In genomic region chr10:37855691-37856090, GRCh38 we compare ENCODE assay signal across 8 cellular contexts. TPM values are rescaled to one million over a fixed set of nuclear protein-coding genes. Genes with fewer than 3 reads are reported as not detected.
DNase-seq lines count a peak whose midpoint lies in the region; TF ChIP-seq lines count a peak whose summit lies in the region.
"Had no signal": no experiment of that assay in that cellular context is flagged by ENCODE, and none has a peak within 500 bp of the region (broad histone marks: within the 10 kb centered on the region; RNA-seq: fewer than 3 reads in every experiment).

No MANE protein-coding gene starts in this region.

- H3K9me3 ChIP-seq in CD8-positive, alpha-beta memory T cell (ENCODE audit: low read length) = no peaks in the 10 kb centered on the region
- no peaks in the 10 kb centered on the region for H3K9me3 ChIP-seq in MM.1S (replicated peaks; ENCODE audit: insufficient read depth, low read length)

- H3K4me2 ChIP-seq in MM.1S (ENCODE audit: low read depth, low read length) = peak overlapping the region; percentile 31; the same call in 1 of the 2 replicates
- H3K4me2 ChIP-seq: smooth muscle cell had no signal

- CTCF ChIA-PET in CD8-positive, alpha-beta memory T cell (lab: Charles Lee) = no interaction called here

- peaks cover 9% of the 10 kb centered on the region; the same call in 1 of the 2 replicates for H3K79me2 ChIP-seq in MM.1S (ENCODE audit: low read length)

- H3F3A ChIP-seq in MM.1S (ENCODE audit: insufficient read depth, low read length) = peaks cover 5% of the 10 kb centered on the region; the same call in 1 of the 2 replicates

- H3K9me3 Mint-ChIP-seq in CD8-positive, alpha-beta memory T cell = peaks cover 0 to 2% (median 0%) of the 10 kb centered on the region in 5 donors

- H3K9ac ChIP-seq in MM.1S (ENCODE audit: low read length) = no peak overlapping the region

- no peak for DNase-seq in CD8-positive, alpha-beta memory T cell
- DNase-seq in MM.1S (no peak), coronary artery (ENCODE audit: low spot score) (no peak), pons (ENCODE audit: low spot score) (peak; percentile 15), HK-2 (ENCODE audit: unreplicated experiment) (no peak), OCI-M1 (lab: John Stamatoyannopoulos, UW) (no peak), putamen (ENCODE audit: low spot score) (no peak)

- no peaks in the 10 kb centered on the region for H3K36me3 ChIP-seq in CD8-positive, alpha-beta memory T cell (ENCODE audit: insufficient read depth, low read length)
- no peaks in the 10 kb centered on the region; the same call in 1 of the 2 replicates for H3K36me3 ChIP-seq in MM.1S (replicated peaks; ENCODE audit: insufficient read depth, low read length)

- no peaks in the 10 kb centered on the region for H4K20me1 ChIP-seq in MM.1S (ENCODE audit: insufficient read depth, low read length)

- no peaks in the 10 kb centered on the region for H3K9me2 ChIP-seq in MM.1S (replicated peaks; ENCODE audit: insufficient read depth, low read length)

- H3K4me1 Mint-ChIP-seq in CD8-positive, alpha-beta memory T cell = peaks cover 45 to 62% (median 53%) of the 10 kb centered on the region in 3 donors

- TF ChIP-seq CTCF in MM.1S (IDR thresholded peaks at IDR 0.05; ENCODE audit: low read length) = no peak
- no peak for TF ChIP-seq CTCF in coronary artery (IDR thresholded peaks at IDR 0.05)

- peak overlapping the region in 5 of 8 donors; percentile 12 to 93 (median 51) for H3K27ac Mint-ChIP-seq in CD8-positive, alpha-beta memory T cell

- H3K27me3 Mint-ChIP-seq in CD8-positive, alpha-beta memory T cell = peaks cover 0 to 3% of the 10 kb centered on the region in 2 donors

- H3K4me3 Mint-ChIP-seq in CD8-positive, alpha-beta memory T cell = peak overlapping the region; percentile 39 to 98 (median 86)

- H3K27me3 ChIP-seq in CD8-positive, alpha-beta memory T cell (ENCODE audit: insufficient read depth, low read length, poor library complexity, severe bottlenecking) = no peaks in the 10 kb centered on the region
- H3K27me3 ChIP-seq in MM.1S (replicated peaks; ENCODE audit: insufficient read depth, low read length) = no peaks in the 10 kb centered on the region

- H3K27ac ChIP-seq in CD8-positive, alpha-beta memory T cell (ENCODE audit: low read depth, low read length) = no peak overlapping the region
- H3K27ac ChIP-seq in MM.1S (ENCODE audit: low read length) (no peak overlapping the region), coronary artery (no peak overlapping the region)

- no peak overlapping the region for H2AFZ ChIP-seq in MM.1S (ENCODE audit: low read length)

- peaks cover 10 to 34% (median 12%) of the 10 kb centered on the region in 3 donors for H3K36me3 Mint-ChIP-seq in CD8-positive, alpha-beta memory T cell

- no peak overlapping the region for H3K4me3 ChIP-seq in CD8-positive, alpha-beta memory T cell (ENCODE audit: low read length)
- H3K4me3 ChIP-seq in MM.1S (ENCODE audit: low read length) (no peak overlapping the region), coronary artery (peak overlapping the region; percentile 88)
- H3K4me3 ChIP-seq: smooth muscle cell had no signal

- POLR2A ChIA-PET in CD8-positive, alpha-beta memory T cell (lab: Charles Lee) = no interaction called here

- peaks cover 19% of the 10 kb centered on the region for H3K4me1 ChIP-seq in CD8-positive, alpha-beta memory T cell (ENCODE audit: insufficient read depth, low read length)
- peaks cover 18% of the 10 kb centered on the region for H3K4me1 ChIP-seq in MM.1S (ENCODE audit: low read length)

RNA-seq across cellular contexts. Expression of gene ZNF248, which starts 1.7 kb away (rescaled TPM):
- 1 to 10 TPM; 5.8 to 6.8 TPM for total RNA-seq in CD8-positive, alpha-beta memory T cell
- 6.0 TPM for polyA plus RNA-seq in CD8-positive, alpha-beta memory T cell
- total RNA-seq: smooth muscle cell had no signal
- polyA plus RNA-seq: smooth muscle cell had no signal
